11 cellular contexts compared by ENCODE assay signal in the genomic region with DNA sequence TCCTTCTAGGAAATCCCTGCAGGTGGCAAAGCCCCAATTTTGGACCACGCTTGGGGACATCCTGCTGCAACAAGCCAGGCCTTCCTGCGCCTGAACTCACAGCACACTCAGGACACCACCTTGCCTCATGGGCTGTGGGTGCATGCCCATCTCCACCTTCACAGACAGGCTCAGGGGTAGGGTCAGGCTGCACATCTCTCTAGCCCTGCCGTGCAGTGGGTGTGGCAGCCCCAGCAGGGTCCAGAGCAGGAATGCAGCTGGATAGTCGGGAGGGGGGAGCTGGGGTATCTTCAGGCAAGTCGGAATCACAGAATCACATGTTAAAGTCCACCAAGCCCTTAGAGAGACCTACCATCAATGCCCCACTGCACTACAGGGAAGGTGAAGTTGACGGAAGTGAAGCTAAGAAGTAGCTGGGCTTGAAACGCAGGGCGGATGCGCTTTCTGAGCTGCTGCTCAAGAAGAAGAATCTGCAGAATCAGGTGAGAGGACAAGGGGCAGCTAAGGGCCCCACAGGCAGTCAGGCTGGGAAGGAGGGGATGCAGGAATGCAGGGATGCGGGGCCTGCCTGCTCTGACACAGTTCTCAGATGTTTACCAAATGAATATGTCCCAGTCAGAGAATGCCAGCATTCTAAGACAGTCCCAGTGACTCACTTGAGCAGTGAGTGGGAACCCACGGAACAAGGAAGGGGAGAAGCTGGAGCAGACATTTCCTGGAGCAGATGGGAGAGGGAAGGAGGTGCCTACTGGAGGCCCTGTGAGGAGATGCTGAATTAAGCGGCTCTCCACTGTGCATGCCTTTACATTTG. TPM values are rescaled to one million over a fixed set of nuclear protein-coding genes. Genes with fewer than 3 reads are reported as not detected.
A peak's percentile ranks its signal among the peaks of the same experiment; 100 is the strongest.
DNase-seq lines count a peak whose midpoint lies in the region; ATAC-seq and TF ChIP-seq lines count a peak whose summit lies in the region.
"Had no signal": no experiment of that assay in that cellular context is flagged by ENCODE, and none has a peak within 500 bp of the region (broad histone marks: within the 10 kb centered on the region; RNA-seq: fewer than 3 reads in every experiment).

No MANE protein-coding gene starts in this region.

- ATAC-seq in upper lobe of right lung: peak; percentile 4
- ATAC-seq in HG03139 (IDR thresholded peaks at IDR 0.05; ENCODE audit: unreplicated experiment): no peak

- no peak for TF ChIP-seq CTCF in brain microvascular endothelial cell (IDR thresholded peaks at IDR 0.05; ENCODE audit: low read depth, low read length, missing control alignments)
- TF ChIP-seq CTCF in kidney epithelial cell (IDR thresholded peaks at IDR 0.05; ENCODE audit: insufficient read depth, low read length, poor library complexity, severe bottlenecking): no peak
- no peak for TF ChIP-seq CTCF in upper lobe of right lung (IDR thresholded peaks at IDR 0.05)

- H3K4me3 ChIP-seq in brain microvascular endothelial cell (ENCODE audit: low read depth, low read length) (no peak overlapping the region), kidney epithelial cell (ENCODE audit: low read depth, low read length) (no peak overlapping the region), upper lobe of right lung (no peak overlapping the region)
- H3K4me3 ChIP-seq: heart right ventricle had no signal

- DNase-seq in activated effector memory CD4-positive, alpha-beta T cell treated with anti-CD3 and anti-CD28 coated beads, Interleukin-2, amount 50 U/mL, for 16 hours: peak; percentile 28
- DNase-seq in activated effector memory CD4-positive, alpha-beta T cell treated with Interleukin-2 at 50 U/mL for 16 hours: no peak
- DNase-seq in brain microvascular endothelial cell: peak; percentile 71
- DNase-seq in kidney epithelial cell (ENCODE audit: low read depth): peak; percentile 76
- no peak for DNase-seq in upper lobe of right lung
- DNase-seq in stimulated activated CD8-positive, alpha-beta memory T cell treated with anti-CD3 and anti-CD28 coated beads, Interleukin-4, amount 100 ng/mL, for 48 hours: no peak
- DNase-seq in NCI-H526 (lab: John Stamatoyannopoulos, UW): no peak
- DNase-seq: heart right ventricle; stimulated activated CD4-positive, alpha-beta T cell treated with anti-CD3 and anti-CD28 coated beads, Interleukin-12 subunit alpha, Interleukin-12 subunit beta, amount 100 ng/mL, for 4 hours had no signal

- peaks cover 8% of the 10 kb centered on the region for H3K36me3 ChIP-seq in brain microvascular endothelial cell (replicated peaks)
- H3K36me3 ChIP-seq in kidney epithelial cell (ENCODE audit: control insufficient read depth, insufficient read depth, low read length): no peaks in the 10 kb centered on the region
- H3K36me3 ChIP-seq in upper lobe of right lung: peaks cover 12% of the 10 kb centered on the region

- H3K27me3 ChIP-seq in brain microvascular endothelial cell (replicated peaks): no peaks in the 10 kb centered on the region
- H3K27me3 ChIP-seq in kidney epithelial cell (ENCODE audit: control insufficient read depth, insufficient read depth, low read length): no peaks in the 10 kb centered on the region
- H3K27me3 ChIP-seq in upper lobe of right lung: no peaks in the 10 kb centered on the region
- H3K27me3 ChIP-seq: heart right ventricle had no signal

- in situ Hi-C loops in brain microvascular endothelial cell (cut with HindIII; ENCODE audit: low pct_ligation_motif_present, low sequenced_read_pairs): no loop called here

- intact Hi-C loops in upper lobe of right lung (cut with DNase I): no loop called here

- no peaks in the 10 kb centered on the region for H3K9me3 ChIP-seq in upper lobe of right lung
- H3K9me3 ChIP-seq: heart right ventricle had no signal

- H3K27ac ChIP-seq in brain microvascular endothelial cell (peak overlapping the region; percentile 6), upper lobe of right lung (peak overlapping the region; percentile 78)
- H3K27ac ChIP-seq: HL-60 had no signal

- H3K4me1 ChIP-seq in upper lobe of right lung: peaks cover 64% of the 10 kb centered on the region

RNA-seq across cellular contexts. Expression of a gene that starts 11.3 kb away (rescaled TPM):
- 101 and 139 TPM in 2 replicates for total RNA-seq in kidney epithelial cell
- 157 TPM for total RNA-seq in upper lobe of right lung

RNA-seq across cellular contexts. Expression of a gene that starts 39.6 kb away (rescaled TPM):
- total RNA-seq in kidney epithelial cell (10.7 and 19.2 TPM in 2 replicates), upper lobe of right lung (20.6 TPM)

RNA-seq across cellular contexts. Expression of a gene that starts 57.0 kb away (rescaled TPM):
- total RNA-seq in kidney epithelial cell (9.3 and 11.7 TPM in 2 replicates), upper lobe of right lung (12.4 TPM)

Comparison
In these comparisons a context has a peak if more than half of its experiments do, and no peak if none do; other contexts are left out.
1. DNase-seq: peak in activated effector memory CD4-positive, alpha-beta T cell treated with anti-CD3 and anti-CD28 coated beads, Interleukin-2, amount 50 U/mL, for 16 hours (single experiment), brain microvascular endothelial cell (single experiment) and kidney epithelial cell (single experiment); none in activated effector memory CD4-positive, alpha-beta T cell treated with Interleukin-2 at 50 U/mL for 16 hours (single experiment), upper lobe of right lung (single experiment), stimulated activated CD8-positive, alpha-beta memory T cell treated with anti-CD3 and anti-CD28 coated beads, Interleukin-4, amount 100 ng/mL, for 48 hours (single experiment) and NCI-H526 (0 of 2).